Comparison of ENCODE assay signal across 1 cellular context in genomic region chr1:23799570-23800395, GRCh38.
TF ChIP-seq lines count a peak whose summit lies in the region.

No MANE protein-coding gene starts in this region.

TF ChIP-seq in HepG2, 621 proteins besides CTCF, POLR2A, EP300 and RAD21 (continued from another document):
- TF ChIP-seq HIC2 (CRISPR knock-in tag; IDR thresholded peaks at IDR 0.05; ENCODE audit: low read depth) = peak; percentile 96
- TF ChIP-seq ZNF747 (CRISPR knock-in tag; IDR thresholded peaks at IDR 0.05; ENCODE audit: borderline replicate concordance) = no peak
- TF ChIP-seq MXD4 (CRISPR knock-in tag; IDR thresholded peaks at IDR 0.05) = peak; percentile 27; the same call in 1 of the 2 replicates
- TF ChIP-seq LCORL (IDR thresholded peaks at IDR 0.05) = no peak
- TF ChIP-seq LCORL (CRISPR knock-in tag; IDR thresholded peaks at IDR 0.05) = peak; percentile 59; the same call in 1 of the 2 replicates
- TF ChIP-seq GABPA (IDR thresholded peaks at IDR 0.05; ENCODE audit: low read depth, low read length) = no peak
- peak; percentile 79 for TF ChIP-seq GABPA (CRISPR knock-in tag; IDR thresholded peaks at IDR 0.05; ENCODE audit: low read depth)
- TF ChIP-seq MIER3 (CRISPR knock-in tag; IDR thresholded peaks at IDR 0.05; ENCODE audit: borderline replicate concordance) = peak; percentile 72; the same call in 1 of the 2 replicates
- peak; percentile 94 for TF ChIP-seq TFAP4 (IDR thresholded peaks at IDR 0.05; ENCODE audit: borderline replicate concordance, low read depth)
- peak; percentile 76 for TF ChIP-seq ELF1 (CRISPR knock-in tag; IDR thresholded peaks at IDR 0.05)
- TF ChIP-seq ZHX1 (CRISPR knock-in tag; IDR thresholded peaks at IDR 0.05; ENCODE audit: low read depth) = peak; percentile 31; the same call in 1 of the 2 replicates
- 0 out of 2 replicates have a peak, but pooled peaks have one; percentile 36 for TF ChIP-seq SIN3A (IDR thresholded peaks at IDR 0.05; ENCODE audit: borderline replicate concordance, low read depth, low read length)
- TF ChIP-seq PHF21A (CRISPR knock-in tag; IDR thresholded peaks at IDR 0.05) = no peak
- peak; percentile 43 for TF ChIP-seq ZMYM3 (CRISPR knock-in tag; IDR thresholded peaks at IDR 0.05)
- TF ChIP-seq, protein P1, sequence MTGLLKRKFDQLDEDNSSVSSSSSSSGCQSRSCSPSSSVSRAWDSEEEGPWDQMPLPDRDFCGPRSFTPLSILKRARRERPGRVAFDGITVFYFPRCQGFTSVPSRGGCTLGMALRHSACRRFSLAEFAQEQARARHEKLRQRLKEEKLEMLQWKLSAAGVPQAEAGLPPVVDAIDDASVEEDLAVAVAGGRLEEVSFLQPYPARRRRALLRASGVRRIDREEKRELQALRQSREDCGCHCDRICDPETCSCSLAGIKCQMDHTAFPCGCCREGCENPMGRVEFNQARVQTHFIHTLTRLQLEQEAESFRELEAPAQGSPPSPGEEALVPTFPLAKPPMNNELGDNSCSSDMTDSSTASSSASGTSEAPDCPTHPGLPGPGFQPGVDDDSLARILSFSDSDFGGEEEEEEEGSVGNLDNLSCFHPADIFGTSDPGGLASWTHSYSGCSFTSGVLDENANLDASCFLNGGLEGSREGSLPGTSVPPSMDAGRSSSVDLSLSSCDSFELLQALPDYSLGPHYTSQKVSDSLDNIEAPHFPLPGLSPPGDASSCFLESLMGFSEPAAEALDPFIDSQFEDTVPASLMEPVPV (CRISPR knock-in tag; IDR thresholded peaks at IDR 0.05) = peak; percentile 63; the same call in 1 of the 2 replicates
